1 cellular context compared by ENCODE assay signal in genomic region chr15:79923068-79923514, GRCh38.
TF ChIP-seq lines count a peak whose summit lies in the region.

No MANE protein-coding gene starts in this region.

TF ChIP-seq in K562, 482 proteins besides CTCF, POLR2A, EP300 and RAD21 (continued from another document and continues in another):
- TF ChIP-seq TARDBP (IDR thresholded peaks at IDR 0.05) (no peak), ID3 (CRISPR knock-in tag; IDR thresholded peaks at IDR 0.05) (no peak), ID3 (tag; IDR thresholded peaks at IDR 0.05) (no peak), KAT7 (CRISPR knock-in tag; IDR thresholded peaks at IDR 0.05; ENCODE audit: borderline replicate concordance) (no peak), MECOM (CRISPR knock-in tag; IDR thresholded peaks at IDR 0.05) (no peak), GTF2E2 (tag; IDR thresholded peaks at IDR 0.05) (no peak), ZNF551 (CRISPR knock-in tag; IDR thresholded peaks at IDR 0.05) (no peak), YY1 (IDR thresholded peaks at IDR 0.05; ENCODE audit: borderline replicate concordance in 1 of 3, control insufficient read depth in 1 of 3, extremely low read depth in 1 of 3, insufficient read depth in 3 of 3, insufficient read length in 1 of 3, insufficient replicate concordance in 2 of 3, low read depth in 1 of 3, low read length in 2 of 3) (peak in 1 of 3 experiments; percentile 25), NFIX (CRISPR knock-in tag; IDR thresholded peaks at IDR 0.05; ENCODE audit: low read depth) (no peak), HNRNPUL1 (IDR thresholded peaks at IDR 0.05; ENCODE audit: low read length) (no peak), ZNF830 (CRISPR knock-in tag; IDR thresholded peaks at IDR 0.05) (no peak), SETDB1 (IDR thresholded peaks at IDR 0.05; ENCODE audit: low read length) (no peak), E2F5 (CRISPR knock-in tag; IDR thresholded peaks at IDR 0.05) (peak; percentile 67; the same call in 1 of the 2 replicates), ZBTB9 (CRISPR knock-in tag; IDR thresholded peaks at IDR 0.05) (0 out of 2 replicates have a peak, but pooled peaks have one; percentile 32), NFRKB (IDR thresholded peaks at IDR 0.05; ENCODE audit: low read depth) (no peak), MBD1 (CRISPR knock-in tag; IDR thresholded peaks at IDR 0.05) (no peak), CREM (IDR thresholded peaks at IDR 0.05; ENCODE audit: low read depth) (0 out of 2 replicates have a peak, but pooled peaks have one; percentile 42), ETV5 (CRISPR knock-in tag; IDR thresholded peaks at IDR 0.05; ENCODE audit: low read depth) (no peak), BRF2 (IDR thresholded peaks at IDR 0.05; ENCODE audit: borderline replicate concordance, insufficient read depth, insufficient read length) (no peak), ZBTB49 (CRISPR knock-in tag; IDR thresholded peaks at IDR 0.05; ENCODE audit: borderline replicate concordance) (no peak), NUFIP1 (IDR thresholded peaks at IDR 0.05; ENCODE audit: partially characterized antibody) (no peak), GTF2F1 (IDR thresholded peaks at IDR 0.05; ENCODE audit: low read depth, low read length) (no peak), TSHZ1 (CRISPR knock-in tag; IDR thresholded peaks at IDR 0.05) (no peak), SNAPC5 (CRISPR knock-in tag; IDR thresholded peaks at IDR 0.05) (no peak), CXXC5 (CRISPR knock-in tag; IDR thresholded peaks at IDR 0.05) (peak; percentile 43), SMAD1 (IDR thresholded peaks at IDR 0.05; ENCODE audit: low read depth, low read length, partially characterized antibody) (no peak), ELF1 (tag; IDR thresholded peaks at IDR 0.05) (no peak), SMC3 (conservative IDR thresholded peaks at IDR 0.05; ENCODE audit: insufficient read depth, low read depth, low read length) (no peak), CAMTA2 (CRISPR knock-in tag; conservative IDR thresholded peaks at IDR 0.05) (no peak), SFPQ (IDR thresholded peaks at IDR 0.05; ENCODE audit: low read depth, low read length) (no peak), PBX2 (CRISPR knock-in tag; IDR thresholded peaks at IDR 0.05; ENCODE audit: low read depth) (no peak), PBX2 (tag; conservative IDR thresholded peaks at IDR 0.05; ENCODE audit: low read depth) (no peak), ADNP (tag; IDR thresholded peaks at IDR 0.05) (no peak), SAFB2 (IDR thresholded peaks at IDR 0.05; ENCODE audit: borderline replicate concordance, low read depth, low read length, severe bottlenecking) (no peak), MCM3 (IDR thresholded peaks at IDR 0.05) (no peak), RERE (CRISPR knock-in tag; IDR thresholded peaks at IDR 0.05; ENCODE audit: borderline replicate concordance) (no peak), ZNF354B (CRISPR knock-in tag; IDR thresholded peaks at IDR 0.05) (no peak)
